Comparison of ENCODE assay signal across 20 cellular contexts in the genomic region with DNA sequence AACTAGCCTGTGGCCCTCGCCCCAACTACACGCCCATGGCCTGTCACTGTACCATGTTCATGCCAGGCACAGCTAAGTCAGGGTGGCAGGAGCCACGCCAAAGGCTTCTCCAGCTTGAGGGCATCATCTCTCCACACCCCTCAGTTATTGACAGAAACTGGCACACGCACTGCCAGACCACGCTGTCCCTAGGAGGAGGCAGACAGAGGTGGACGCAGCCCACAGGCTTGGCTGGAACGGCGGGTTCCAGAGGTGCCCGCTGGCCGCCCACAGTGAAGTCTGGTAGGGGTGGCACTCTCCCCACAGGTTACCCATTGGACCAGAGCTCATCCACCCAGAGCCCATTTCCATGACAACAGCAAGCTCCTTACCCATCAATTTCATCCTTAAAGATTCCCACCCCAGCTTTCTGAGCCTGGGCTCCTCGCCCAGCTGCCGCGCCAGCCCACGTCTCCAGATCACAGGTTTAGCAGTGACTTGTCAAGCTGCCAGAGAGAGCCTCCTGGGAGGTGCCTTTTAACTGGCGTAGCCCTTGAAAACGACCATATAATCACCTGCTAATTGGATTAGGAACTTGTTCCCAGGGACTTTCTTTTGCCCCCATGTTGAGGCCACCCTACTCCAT. TPM values are rescaled to one million over a fixed set of nuclear protein-coding genes. Genes with fewer than 3 reads are reported as not detected.
DNase-seq lines count a peak whose midpoint lies in the region; ATAC-seq, FAIRE-seq and TF ChIP-seq lines count a peak whose summit lies in the region.
"Had no signal": no experiment of that assay in that cellular context is flagged by ENCODE, and none has a peak within 500 bp of the region (broad histone marks: within the 10 kb centered on the region; RNA-seq: fewer than 3 reads in every experiment).

No MANE protein-coding gene starts in this region.

- H2AFZ ChIP-seq in MM.1S (ENCODE audit: low read length): no peak overlapping the region

- H4K20me1 ChIP-seq in MM.1S (ENCODE audit: insufficient read depth, low read length): no peaks in the 10 kb centered on the region

- no peak for TF ChIP-seq EP300 in upper lobe of left lung (IDR thresholded peaks at IDR 0.05)

- peak overlapping the region; percentile 40 for H3K27ac ChIP-seq in SJCRH30
- H3K27ac ChIP-seq in upper lobe of left lung: no peak overlapping the region
- no peak overlapping the region for H3K27ac ChIP-seq in MM.1S (ENCODE audit: low read length)
- H3K27ac ChIP-seq: brain microvascular endothelial cell, uterus, VCaP had no signal

- peak; percentile 29 to 57 for DNase-seq in NCI-H2081 (lab: John Stamatoyannopoulos, UW)
- no peak for DNase-seq in NCI-H2081 treated with DMSO at 0.1 percent for 48 hours (lab: John Stamatoyannopoulos, UW)
- peak; percentile 84 to 90 for DNase-seq in SJCRH30
- DNase-seq in left ventricle myocardium superior: peak; percentile 58
- peak in 1 of 2 donors; percentile 48 for DNase-seq in upper lobe of left lung
- DNase-seq in GM12891 (ENCODE audit: insufficient read length, low spot score): no peak
- DNase-seq in MM.1S: no peak
- no peak for DNase-seq in activated CD4-positive, CD25-positive, alpha-beta regulatory T cell treated with anti-CD3 and anti-CD28 coated beads, Interleukin-2, amount 50 U/mL, for 72 hours
- DNase-seq: activated CD8-positive, alpha-beta memory T cell treated with anti-CD3 and anti-CD28 coated beads, Interleukin-2, amount 10 ng/mL, durations not matched to agents 7 days and 5 days; activated gamma-delta T cell; brain microvascular endothelial cell; effector CD8-positive, alpha-beta T cell; mammary epithelial cell; NCI-H146; small intestine; stimulated activated naive CD4-positive, alpha-beta T cell treated with Interleukin-2 at 50 U/mL for 16 hours; uterus had no signal

- TF ChIP-seq CTCF in upper lobe of left lung (IDR thresholded peaks at IDR 0.05) (no peak), MM.1S (IDR thresholded peaks at IDR 0.05; ENCODE audit: low read length) (no peak)

- H3F3A ChIP-seq in MM.1S (ENCODE audit: insufficient read depth, low read length): no peaks in the 10 kb centered on the region

- 59 to 72% methylated on average over 11 to 16 of the region's 16 CpGs for WGBS in upper lobe of left lung, 2 donors

- H3K9ac ChIP-seq in MM.1S (ENCODE audit: low read length): no peak overlapping the region

- H3K36me3 ChIP-seq in SJCRH30: no peaks in the 10 kb centered on the region
- peaks cover 0 to 7% (median 0%) of the 10 kb centered on the region in 4 donors for H3K36me3 ChIP-seq in upper lobe of left lung
- H3K36me3 ChIP-seq in MM.1S (replicated peaks; ENCODE audit: insufficient read depth, low read length): no peaks in the 10 kb centered on the region
- H3K36me3 ChIP-seq: brain microvascular endothelial cell, uterus had no signal

- H3K4me3 ChIP-seq in SJCRH30 (no peak overlapping the region), upper lobe of left lung (no peak overlapping the region), MM.1S (ENCODE audit: low read length) (no peak overlapping the region)
- H3K4me3 ChIP-seq: uterus had no signal

- no peaks in the 10 kb centered on the region for H3K9me2 ChIP-seq in MM.1S (replicated peaks; ENCODE audit: insufficient read depth, low read length)

- H3K4me2 ChIP-seq in MM.1S (ENCODE audit: low read depth, low read length): no peak overlapping the region

- H3K79me2 ChIP-seq in MM.1S (ENCODE audit: low read length): no peaks in the 10 kb centered on the region

- H3K27me3 ChIP-seq in SJCRH30 (no peaks in the 10 kb centered on the region), upper lobe of left lung (no peaks in the 10 kb centered on the region), MM.1S (replicated peaks; ENCODE audit: insufficient read depth, low read length) (no peaks in the 10 kb centered on the region)
- H3K27me3 ChIP-seq: uterus had no signal

- H3K4me1 ChIP-seq in SJCRH30: peaks cover 34% of the 10 kb centered on the region
- H3K4me1 ChIP-seq in upper lobe of left lung: no peaks in the 10 kb centered on the region
- H3K4me1 ChIP-seq in MM.1S (ENCODE audit: low read length): no peaks in the 10 kb centered on the region
- H3K4me1 ChIP-seq: uterus had no signal

- TF ChIP-seq POLR2A in upper lobe of left lung (IDR thresholded peaks at IDR 0.05) (no peak), GM12891 (IDR thresholded peaks at IDR 0.05; ENCODE audit: low read depth, low read length) (no peak)

- intact Hi-C loops in left ventricle myocardium superior (cut with micrococcal nuclease): no loop called here

- ATAC-seq in left ventricle myocardium superior (peak; percentile 79), upper lobe of left lung (ENCODE audit: low FRiP score in 2 of 2) (peak; percentile 31 to 38)
- ATAC-seq: activated CD8-positive, alpha-beta memory T cell treated with anti-CD3 and anti-CD28 coated beads, Interleukin-2, amount 10 ng/mL, durations not matched to agents 7 days and 5 days had no signal

- no peaks in the 10 kb centered on the region for H3K9me3 ChIP-seq in SJCRH30 (replicated peaks)
- H3K9me3 ChIP-seq in upper lobe of left lung: no peaks in the 10 kb centered on the region
- H3K9me3 ChIP-seq in MM.1S (replicated peaks; ENCODE audit: insufficient read depth, low read length): no peaks in the 10 kb centered on the region
- H3K9me3 ChIP-seq: uterus had no signal

- FAIRE-seq in GM12891 (lab: Jason Lieb, UNC): no peak
- FAIRE-seq: A204.1, H1, small intestine had no signal

TF ChIP-seq in GM12891, 5 proteins besides CTCF, POLR2A, EP300 and RAD21:
- TF ChIP-seq SPI1 (IDR thresholded peaks at IDR 0.05; ENCODE audit: low read depth, low read length) (no peak), TAF1 (IDR thresholded peaks at IDR 0.05; ENCODE audit: low read depth, low read length) (no peak), POU2F2 (IDR thresholded peaks at IDR 0.05; ENCODE audit: low read depth, low read length) (no peak), POLR2AphosphoS5 (IDR thresholded peaks at IDR 0.05; ENCODE audit: low read depth, low read length) (no peak), PAX5 (IDR thresholded peaks at IDR 0.05; ENCODE audit: insufficient read depth, low read length, severe bottlenecking) (no peak)

RNA-seq across cellular contexts. Expression of gene RPRML, which starts 27.9 kb away (rescaled TPM):
- 9.1 and 9.9 TPM in 2 replicates for total RNA-seq in SJCRH30 (2014; rRNA removed; shearing (Covaris generic))
- total RNA-seq in left ventricle myocardium superior (0.32 TPM), upper lobe of left lung (1 to 10 TPM in 1 of 6 donors, under 1 TPM in 2, not detected in 3; 0.30 to 3.9 (median 0.91) TPM)
- not detected for polyA plus RNA-seq in GM12891 (2012; ENCODE audit: low read depth, missing spikeins)
- total RNA-seq: activated CD8-positive, alpha-beta memory T cell treated with anti-CD3 and anti-CD28 coated beads, Interleukin-2, amount 10 ng/mL, durations not matched to agents 7 days and 5 days; mammary epithelial cell; uterus had no signal
- polyA plus RNA-seq: mammary epithelial cell had no signal

RNA-seq across cellular contexts. Expression of gene GOSR2, which starts 28.1 kb away (rescaled TPM):
- 45.4 and 48.9 TPM in 2 replicates for total RNA-seq in SJCRH30 (2014; rRNA removed; shearing (Covaris generic))
- 35.2 TPM for total RNA-seq in left ventricle myocardium superior
- 10 to 100 TPM; 40.3 to 79.6 (median 50.8) TPM for total RNA-seq in upper lobe of left lung
- 23.9 TPM for polyA plus RNA-seq in GM12891 (2012; ENCODE audit: low read depth, missing spikeins)

Comparison
In these comparisons a context has a peak if more than half of its experiments do, and no peak if none do; other contexts are left out.
1. DNase-seq: peak in NCI-H2081 (2 of 2), SJCRH30 (2 of 2) and left ventricle myocardium superior (single experiment); none in NCI-H2081 treated with DMSO at 0.1 percent for 48 hours (single experiment), GM12891 (single experiment), MM.1S (single experiment) and activated CD4-positive, CD25-positive, alpha-beta regulatory T cell treated with anti-CD3 and anti-CD28 coated beads, Interleukin-2, amount 50 U/mL, for 72 hours (single experiment).